In the genomic region with DNA sequence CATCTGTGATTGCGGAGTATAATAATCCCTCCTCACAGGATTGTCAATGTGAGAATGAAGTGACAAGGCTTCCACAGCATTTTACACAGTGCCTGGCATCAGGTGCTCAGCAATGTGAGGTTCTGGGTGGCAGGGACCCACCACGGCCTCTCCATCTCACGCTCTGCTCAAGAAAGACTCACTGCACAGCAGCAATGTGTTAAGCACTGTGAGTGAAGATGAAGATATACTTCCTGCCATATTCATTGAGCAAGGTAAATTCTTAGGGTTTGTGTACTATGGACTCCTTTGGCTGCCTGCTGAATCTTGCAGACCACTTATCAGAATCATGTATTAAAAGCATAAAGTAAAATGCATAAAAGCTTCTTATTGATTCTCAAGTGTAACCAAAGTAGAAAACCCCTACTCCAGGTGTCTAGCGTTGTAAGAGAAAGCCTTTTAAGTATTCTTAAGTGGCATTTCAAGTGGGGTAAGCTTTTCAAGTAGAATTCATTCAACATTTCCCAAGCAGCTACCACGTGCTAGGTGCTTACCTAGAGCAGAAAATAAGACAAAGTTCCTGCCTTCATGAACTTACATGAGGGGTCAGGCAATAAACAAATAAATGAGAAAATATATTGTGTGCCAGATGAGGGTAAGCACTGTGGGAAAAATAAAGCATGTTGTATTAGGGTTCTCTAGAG, we compare ENCODE assay signal across 1 cellular context.
TF ChIP-seq lines count a peak whose summit lies in the region.

No MANE protein-coding gene starts in this region.

TF ChIP-seq in H1, 55 proteins besides CTCF, POLR2A, EP300 and RAD21:
- TF ChIP-seq TBP (IDR thresholded peaks at IDR 0.05; ENCODE audit: low read depth, low read length): no peak
- TF ChIP-seq JUND (IDR thresholded peaks at IDR 0.05; ENCODE audit: low read length): no peak
- no peak for TF ChIP-seq SIRT6 (IDR thresholded peaks at IDR 0.05; ENCODE audit: low read length)
- TF ChIP-seq RBBP5 (IDR thresholded peaks at IDR 0.05; ENCODE audit: borderline replicate concordance, low read depth, low read length): no peak
- TF ChIP-seq BACH1 (IDR thresholded peaks at IDR 0.05; ENCODE audit: low read length): no peak
- TF ChIP-seq NRF1 (IDR thresholded peaks at IDR 0.05; ENCODE audit: low read depth, low read length): no peak
- TF ChIP-seq, protein P1, sequence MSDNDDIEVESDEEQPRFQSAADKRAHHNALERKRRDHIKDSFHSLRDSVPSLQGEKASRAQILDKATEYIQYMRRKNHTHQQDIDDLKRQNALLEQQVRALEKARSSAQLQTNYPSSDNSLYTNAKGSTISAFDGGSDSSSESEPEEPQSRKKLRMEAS (IDR thresholded peaks at IDR 0.05): no peak
- TF ChIP-seq TCF12 (IDR thresholded peaks at IDR 0.05; ENCODE audit: low read depth, low read length): no peak
- no peak for TF ChIP-seq TEAD4 (IDR thresholded peaks at IDR 0.05; ENCODE audit: low read depth, low read length)
- TF ChIP-seq BCL11A (IDR thresholded peaks at IDR 0.05; ENCODE audit: low read depth in 2 of 2, low read length in 2 of 2): no peak
- TF ChIP-seq, protein P2, sequence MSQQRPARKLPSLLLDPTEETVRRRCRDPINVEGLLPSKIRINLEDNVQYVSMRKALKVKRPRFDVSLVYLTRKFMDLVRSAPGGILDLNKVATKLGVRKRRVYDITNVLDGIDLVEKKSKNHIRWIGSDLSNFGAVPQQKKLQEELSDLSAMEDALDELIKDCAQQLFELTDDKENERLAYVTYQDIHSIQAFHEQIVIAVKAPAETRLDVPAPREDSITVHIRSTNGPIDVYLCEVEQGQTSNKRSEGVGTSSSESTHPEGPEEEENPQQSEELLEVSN (IDR thresholded peaks at IDR 0.05): no peak
- TF ChIP-seq GABPA (IDR thresholded peaks at IDR 0.05; ENCODE audit: borderline replicate concordance, insufficient read depth, low read length): no peak
- no peak for TF ChIP-seq RNF2 (IDR thresholded peaks at IDR 0.05; ENCODE audit: borderline replicate concordance, low read depth, low read length, missing control alignments, poor library complexity, severe bottlenecking)
- no peak for TF ChIP-seq SRF (IDR thresholded peaks at IDR 0.05; ENCODE audit: low read depth, low read length)
TF ChIP-seq in H1: peak in this region for 0.
